Comparison of ENCODE assay signal across 1 cellular context in the genomic region with DNA sequence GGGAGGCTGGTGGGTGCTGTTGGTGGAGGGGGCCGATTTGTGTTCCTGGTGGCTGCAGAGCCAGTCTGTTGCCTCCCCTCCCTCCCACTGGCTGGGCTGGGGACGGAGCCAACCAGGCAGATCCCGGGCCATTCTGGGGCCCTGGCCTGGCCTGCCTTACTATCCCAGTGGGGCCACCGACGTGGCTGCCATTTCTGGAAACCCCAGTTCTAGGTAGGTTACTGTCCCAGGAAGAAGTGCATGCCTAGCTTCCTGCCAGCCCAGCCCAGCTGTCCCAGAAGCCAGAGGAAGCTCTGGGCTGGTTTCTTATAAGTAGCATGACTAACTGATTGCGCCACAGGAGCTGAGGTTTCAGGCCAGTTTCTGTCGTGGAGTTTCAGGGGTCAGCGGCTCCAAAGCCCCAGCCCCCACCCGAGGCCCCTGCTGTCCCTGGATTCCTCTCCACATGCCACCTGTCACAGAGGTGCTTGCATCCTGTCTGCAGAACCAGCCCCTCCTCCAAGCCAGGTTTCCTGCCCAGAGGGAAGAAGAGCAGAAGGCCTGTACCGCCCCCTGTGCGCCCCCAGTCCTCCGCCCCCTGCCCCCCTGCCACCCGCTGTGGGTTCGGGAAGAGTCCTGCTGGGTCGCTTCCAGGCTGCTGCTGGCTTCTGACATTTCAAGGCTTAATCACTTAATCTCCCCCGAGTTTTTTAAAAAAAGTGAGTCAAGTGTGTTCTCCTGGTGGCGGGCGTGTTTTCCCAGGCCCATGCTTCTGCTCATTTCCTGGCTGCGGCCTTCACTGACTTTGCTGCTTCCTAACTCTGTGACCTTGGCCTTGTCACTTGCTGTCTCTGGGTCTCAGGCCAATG.
TF ChIP-seq lines count a peak whose summit lies in the region.

No MANE protein-coding gene starts in this region.

TF ChIP-seq in HepG2, 621 proteins besides CTCF, POLR2A, EP300 and RAD21 (continued from another document and continues in another):
- TF ChIP-seq, protein P1, sequence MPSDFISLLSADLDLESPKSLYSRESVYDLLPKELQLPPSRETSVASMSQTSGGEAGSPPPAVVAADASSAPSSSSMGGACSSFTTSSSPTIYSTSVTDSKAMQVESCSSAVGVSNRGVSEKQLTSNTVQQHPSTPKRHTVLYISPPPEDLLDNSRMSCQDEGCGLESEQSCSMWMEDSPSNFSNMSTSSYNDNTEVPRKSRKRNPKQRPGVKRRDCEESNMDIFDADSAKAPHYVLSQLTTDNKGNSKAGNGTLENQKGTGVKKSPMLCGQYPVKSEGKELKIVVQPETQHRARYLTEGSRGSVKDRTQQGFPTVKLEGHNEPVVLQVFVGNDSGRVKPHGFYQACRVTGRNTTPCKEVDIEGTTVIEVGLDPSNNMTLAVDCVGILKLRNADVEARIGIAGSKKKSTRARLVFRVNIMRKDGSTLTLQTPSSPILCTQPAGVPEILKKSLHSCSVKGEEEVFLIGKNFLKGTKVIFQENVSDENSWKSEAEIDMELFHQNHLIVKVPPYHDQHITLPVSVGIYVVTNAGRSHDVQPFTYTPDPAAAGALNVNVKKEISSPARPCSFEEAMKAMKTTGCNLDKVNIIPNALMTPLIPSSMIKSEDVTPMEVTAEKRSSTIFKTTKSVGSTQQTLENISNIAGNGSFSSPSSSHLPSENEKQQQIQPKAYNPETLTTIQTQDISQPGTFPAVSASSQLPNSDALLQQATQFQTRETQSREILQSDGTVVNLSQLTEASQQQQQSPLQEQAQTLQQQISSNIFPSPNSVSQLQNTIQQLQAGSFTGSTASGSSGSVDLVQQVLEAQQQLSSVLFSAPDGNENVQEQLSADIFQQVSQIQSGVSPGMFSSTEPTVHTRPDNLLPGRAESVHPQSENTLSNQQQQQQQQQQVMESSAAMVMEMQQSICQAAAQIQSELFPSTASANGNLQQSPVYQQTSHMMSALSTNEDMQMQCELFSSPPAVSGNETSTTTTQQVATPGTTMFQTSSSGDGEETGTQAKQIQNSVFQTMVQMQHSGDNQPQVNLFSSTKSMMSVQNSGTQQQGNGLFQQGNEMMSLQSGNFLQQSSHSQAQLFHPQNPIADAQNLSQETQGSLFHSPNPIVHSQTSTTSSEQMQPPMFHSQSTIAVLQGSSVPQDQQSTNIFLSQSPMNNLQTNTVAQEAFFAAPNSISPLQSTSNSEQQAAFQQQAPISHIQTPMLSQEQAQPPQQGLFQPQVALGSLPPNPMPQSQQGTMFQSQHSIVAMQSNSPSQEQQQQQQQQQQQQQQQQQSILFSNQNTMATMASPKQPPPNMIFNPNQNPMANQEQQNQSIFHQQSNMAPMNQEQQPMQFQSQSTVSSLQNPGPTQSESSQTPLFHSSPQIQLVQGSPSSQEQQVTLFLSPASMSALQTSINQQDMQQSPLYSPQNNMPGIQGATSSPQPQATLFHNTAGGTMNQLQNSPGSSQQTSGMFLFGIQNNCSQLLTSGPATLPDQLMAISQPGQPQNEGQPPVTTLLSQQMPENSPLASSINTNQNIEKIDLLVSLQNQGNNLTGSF (CRISPR knock-in tag; IDR thresholded peaks at IDR 0.05): no peak
- TF ChIP-seq, protein P2, sequence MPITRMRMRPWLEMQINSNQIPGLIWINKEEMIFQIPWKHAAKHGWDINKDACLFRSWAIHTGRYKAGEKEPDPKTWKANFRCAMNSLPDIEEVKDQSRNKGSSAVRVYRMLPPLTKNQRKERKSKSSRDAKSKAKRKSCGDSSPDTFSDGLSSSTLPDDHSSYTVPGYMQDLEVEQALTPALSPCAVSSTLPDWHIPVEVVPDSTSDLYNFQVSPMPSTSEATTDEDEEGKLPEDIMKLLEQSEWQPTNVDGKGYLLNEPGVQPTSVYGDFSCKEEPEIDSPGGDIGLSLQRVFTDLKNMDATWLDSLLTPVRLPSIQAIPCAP (CRISPR knock-in tag; IDR thresholded peaks at IDR 0.05; ENCODE audit: low read depth): no peak
- TF ChIP-seq ZBTB21 (CRISPR knock-in tag; IDR thresholded peaks at IDR 0.05): no peak
- TF ChIP-seq, protein P3, sequence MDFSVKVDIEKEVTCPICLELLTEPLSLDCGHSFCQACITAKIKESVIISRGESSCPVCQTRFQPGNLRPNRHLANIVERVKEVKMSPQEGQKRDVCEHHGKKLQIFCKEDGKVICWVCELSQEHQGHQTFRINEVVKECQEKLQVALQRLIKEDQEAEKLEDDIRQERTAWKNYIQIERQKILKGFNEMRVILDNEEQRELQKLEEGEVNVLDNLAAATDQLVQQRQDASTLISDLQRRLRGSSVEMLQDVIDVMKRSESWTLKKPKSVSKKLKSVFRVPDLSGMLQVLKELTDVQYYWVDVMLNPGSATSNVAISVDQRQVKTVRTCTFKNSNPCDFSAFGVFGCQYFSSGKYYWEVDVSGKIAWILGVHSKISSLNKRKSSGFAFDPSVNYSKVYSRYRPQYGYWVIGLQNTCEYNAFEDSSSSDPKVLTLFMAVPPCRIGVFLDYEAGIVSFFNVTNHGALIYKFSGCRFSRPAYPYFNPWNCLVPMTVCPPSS (IDR thresholded peaks at IDR 0.05): no peak
- TF ChIP-seq CCDC6 (CRISPR knock-in tag; IDR thresholded peaks at IDR 0.05): no peak
- TF ChIP-seq ZNF556 (CRISPR knock-in tag; IDR thresholded peaks at IDR 0.05; ENCODE audit: borderline replicate concordance): no peak
- TF ChIP-seq, protein P4, sequence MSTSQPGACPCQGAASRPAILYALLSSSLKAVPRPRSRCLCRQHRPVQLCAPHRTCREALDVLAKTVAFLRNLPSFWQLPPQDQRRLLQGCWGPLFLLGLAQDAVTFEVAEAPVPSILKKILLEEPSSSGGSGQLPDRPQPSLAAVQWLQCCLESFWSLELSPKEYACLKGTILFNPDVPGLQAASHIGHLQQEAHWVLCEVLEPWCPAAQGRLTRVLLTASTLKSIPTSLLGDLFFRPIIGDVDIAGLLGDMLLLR (CRISPR knock-in tag; IDR thresholded peaks at IDR 0.05): 0 out of 2 replicates have a peak, but pooled peaks have one; percentile 42
- no peak for TF ChIP-seq TCF7 (IDR thresholded peaks at IDR 0.05; ENCODE audit: low read depth)
- TF ChIP-seq, protein P5, sequence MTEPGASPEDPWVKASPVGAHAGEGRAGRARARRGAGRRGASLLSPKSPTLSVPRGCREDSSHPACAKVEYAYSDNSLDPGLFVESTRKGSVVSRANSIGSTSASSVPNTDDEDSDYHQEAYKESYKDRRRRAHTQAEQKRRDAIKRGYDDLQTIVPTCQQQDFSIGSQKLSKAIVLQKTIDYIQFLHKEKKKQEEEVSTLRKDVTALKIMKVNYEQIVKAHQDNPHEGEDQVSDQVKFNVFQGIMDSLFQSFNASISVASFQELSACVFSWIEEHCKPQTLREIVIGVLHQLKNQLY (CRISPR knock-in tag; IDR thresholded peaks at IDR 0.05): no peak
- peak; percentile 60; the same call in 1 of the 2 replicates for TF ChIP-seq KDM5B (CRISPR knock-in tag; IDR thresholded peaks at IDR 0.05; ENCODE audit: borderline replicate concordance)
- TF ChIP-seq HMG20A (CRISPR knock-in tag; IDR thresholded peaks at IDR 0.05; ENCODE audit: borderline replicate concordance): no peak
- TF ChIP-seq ZBTB20 (CRISPR knock-in tag; IDR thresholded peaks at IDR 0.05; ENCODE audit: borderline replicate concordance, low read depth): no peak
- no peak for TF ChIP-seq SIX1 (CRISPR knock-in tag; IDR thresholded peaks at IDR 0.05; ENCODE audit: borderline replicate concordance)
- no peak for TF ChIP-seq SPEN (CRISPR knock-in tag; IDR thresholded peaks at IDR 0.05; ENCODE audit: low read depth)
- TF ChIP-seq NCOR1 (IDR thresholded peaks at IDR 0.05; ENCODE audit: borderline replicate concordance, low read length): peak; percentile 62; the same call in 1 of the 2 replicates
- TF ChIP-seq SRY (CRISPR knock-in tag; IDR thresholded peaks at IDR 0.05): no peak
- no peak for TF ChIP-seq SMARCE1 (IDR thresholded peaks at IDR 0.05; ENCODE audit: borderline replicate concordance)
- no peak for TF ChIP-seq ZNF253 (CRISPR knock-in tag; IDR thresholded peaks at IDR 0.05; ENCODE audit: borderline replicate concordance)
- TF ChIP-seq, protein P6, sequence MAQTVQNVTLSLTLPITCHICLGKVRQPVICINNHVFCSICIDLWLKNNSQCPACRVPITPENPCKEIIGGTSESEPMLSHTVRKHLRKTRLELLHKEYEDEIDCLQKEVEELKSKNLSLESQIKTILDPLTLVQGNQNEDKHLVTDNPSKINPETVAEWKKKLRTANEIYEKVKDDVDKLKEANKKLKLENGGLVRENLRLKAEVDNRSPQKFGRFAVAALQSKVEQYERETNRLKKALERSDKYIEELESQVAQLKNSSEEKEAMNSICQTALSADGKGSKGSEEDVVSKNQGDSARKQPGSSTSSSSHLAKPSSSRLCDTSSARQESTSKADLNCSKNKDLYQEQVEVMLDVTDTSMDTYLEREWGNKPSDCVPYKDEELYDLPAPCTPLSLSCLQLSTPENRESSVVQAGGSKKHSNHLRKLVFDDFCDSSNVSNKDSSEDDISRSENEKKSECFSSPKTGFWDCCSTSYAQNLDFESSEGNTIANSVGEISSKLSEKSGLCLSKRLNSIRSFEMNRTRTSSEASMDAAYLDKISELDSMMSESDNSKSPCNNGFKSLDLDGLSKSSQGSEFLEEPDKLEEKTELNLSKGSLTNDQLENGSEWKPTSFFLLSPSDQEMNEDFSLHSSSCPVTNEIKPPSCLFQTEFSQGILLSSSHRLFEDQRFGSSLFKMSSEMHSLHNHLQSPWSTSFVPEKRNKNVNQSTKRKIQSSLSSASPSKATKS (CRISPR knock-in tag; IDR thresholded peaks at IDR 0.05): no peak
- TF ChIP-seq PLRG1 (conservative IDR thresholded peaks at IDR 0.05): no peak
- no peak for TF ChIP-seq ZFP36L2 (CRISPR knock-in tag; IDR thresholded peaks at IDR 0.05)
- TF ChIP-seq, protein P7, sequence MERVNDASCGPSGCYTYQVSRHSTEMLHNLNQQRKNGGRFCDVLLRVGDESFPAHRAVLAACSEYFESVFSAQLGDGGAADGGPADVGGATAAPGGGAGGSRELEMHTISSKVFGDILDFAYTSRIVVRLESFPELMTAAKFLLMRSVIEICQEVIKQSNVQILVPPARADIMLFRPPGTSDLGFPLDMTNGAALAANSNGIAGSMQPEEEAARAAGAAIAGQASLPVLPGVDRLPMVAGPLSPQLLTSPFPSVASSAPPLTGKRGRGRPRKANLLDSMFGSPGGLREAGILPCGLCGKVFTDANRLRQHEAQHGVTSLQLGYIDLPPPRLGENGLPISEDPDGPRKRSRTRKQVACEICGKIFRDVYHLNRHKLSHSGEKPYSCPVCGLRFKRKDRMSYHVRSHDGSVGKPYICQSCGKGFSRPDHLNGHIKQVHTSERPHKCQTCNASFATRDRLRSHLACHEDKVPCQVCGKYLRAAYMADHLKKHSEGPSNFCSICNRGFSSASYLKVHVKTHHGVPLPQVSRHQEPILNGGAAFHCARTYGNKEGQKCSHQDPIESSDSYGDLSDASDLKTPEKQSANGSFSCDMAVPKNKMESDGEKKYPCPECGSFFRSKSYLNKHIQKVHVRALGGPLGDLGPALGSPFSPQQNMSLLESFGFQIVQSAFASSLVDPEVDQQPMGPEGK (CRISPR knock-in tag; IDR thresholded peaks at IDR 0.05): peak; percentile 70
- TF ChIP-seq ONECUT2 (CRISPR knock-in tag; IDR thresholded peaks at IDR 0.05): no peak
- TF ChIP-seq, protein P8, sequence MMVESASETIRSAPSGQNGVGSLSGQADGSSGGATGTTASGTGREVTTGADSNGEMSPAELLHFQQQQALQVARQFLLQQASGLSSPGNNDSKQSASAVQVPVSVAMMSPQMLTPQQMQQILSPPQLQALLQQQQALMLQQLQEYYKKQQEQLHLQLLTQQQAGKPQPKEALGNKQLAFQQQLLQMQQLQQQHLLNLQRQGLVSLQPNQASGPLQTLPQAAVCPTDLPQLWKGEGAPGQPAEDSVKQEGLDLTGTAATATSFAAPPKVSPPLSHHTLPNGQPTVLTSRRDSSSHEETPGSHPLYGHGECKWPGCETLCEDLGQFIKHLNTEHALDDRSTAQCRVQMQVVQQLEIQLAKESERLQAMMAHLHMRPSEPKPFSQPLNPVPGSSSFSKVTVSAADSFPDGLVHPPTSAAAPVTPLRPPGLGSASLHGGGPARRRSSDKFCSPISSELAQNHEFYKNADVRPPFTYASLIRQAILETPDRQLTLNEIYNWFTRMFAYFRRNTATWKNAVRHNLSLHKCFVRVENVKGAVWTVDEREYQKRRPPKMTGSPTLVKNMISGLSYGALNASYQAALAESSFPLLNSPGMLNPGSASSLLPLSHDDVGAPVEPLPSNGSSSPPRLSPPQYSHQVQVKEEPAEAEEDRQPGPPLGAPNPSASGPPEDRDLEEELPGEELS (CRISPR knock-in tag; IDR thresholded peaks at IDR 0.05): 0 out of 2 replicates have a peak, but pooled peaks have one; percentile 17
